Comparison of ENCODE assay signal across 17 cellular contexts in the genomic region with DNA sequence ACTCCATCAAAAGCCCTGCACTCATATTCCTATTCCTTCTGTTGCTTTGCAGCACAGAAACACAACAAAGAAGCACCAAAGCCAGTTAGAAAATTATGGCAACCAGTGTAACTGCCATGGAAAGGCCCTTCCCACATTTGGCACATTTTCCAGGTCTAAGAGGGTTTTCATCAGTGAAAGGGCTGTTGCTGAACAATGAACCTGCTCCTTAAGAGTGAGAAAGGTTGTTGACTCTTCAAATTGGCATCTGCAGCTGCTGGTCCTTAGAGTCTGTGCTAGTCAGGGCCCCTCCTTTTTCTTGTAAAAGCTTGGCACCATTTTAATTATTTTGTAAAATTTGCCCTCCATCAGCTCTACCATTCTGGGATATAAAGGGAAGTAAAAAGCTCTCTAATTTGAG.
DNase-seq lines count a peak whose midpoint lies in the region; ATAC-seq lines count a peak whose summit lies in the region.
"Had no signal": no experiment of that assay in that cellular context is flagged by ENCODE, and none has a peak within 500 bp of the region (broad histone marks: within the 10 kb centered on the region; RNA-seq: fewer than 3 reads in every experiment).

No MANE protein-coding gene starts in this region.

- H3K27ac Mint-ChIP-seq in activated CD4-positive, alpha-beta T cell treated with anti-CD3 and anti-CD28 coated beads, Interleukin-2, amount 10 ng/mL, durations not matched to agents 7 days and 5 days, result no peak overlapping the region
- H3K27ac Mint-ChIP-seq: CD8-positive, alpha-beta T cell; dendritic cell treated with granulocyte-macrophage colony-stimulating factor and Interleukin-4, amounts not matched to agents 40 ng/mL and 50 ng/mL, for 4 days; nephron had no signal

- H3K27me3 ChIP-seq in iPS DF 6.9 (ENCODE audit: control insufficient read depth, insufficient read depth, low read length), result no peaks in the 10 kb centered on the region; the same call in 1 of the 2 replicates
- H3K27me3 ChIP-seq: brain microvascular endothelial cell had no signal

- H3K36me3 ChIP-seq in iPS DF 6.9 (ENCODE audit: control insufficient read depth, insufficient read depth, low read length), result no peaks in the 10 kb centered on the region
- H3K36me3 ChIP-seq: brain microvascular endothelial cell had no signal

- H3K27me3 Mint-ChIP-seq in activated CD4-positive, alpha-beta T cell treated with anti-CD3 and anti-CD28 coated beads, Interleukin-2, amount 10 ng/mL, durations not matched to agents 7 days and 5 days, result peaks cover 10% of the 10 kb centered on the region

- no peaks in the 10 kb centered on the region for H3K9me3 ChIP-seq in iPS DF 6.9 (ENCODE audit: control insufficient read depth, insufficient read depth, low read length)

- peak overlapping the region; percentile 37 for H3K27ac ChIP-seq in iPS DF 6.9 (ENCODE audit: low read length)
- H3K27ac ChIP-seq: brain microvascular endothelial cell had no signal

- CTCF ChIA-PET in activated CD4-positive, alpha-beta T cell treated with anti-CD3 and anti-CD28 coated beads, Interleukin-2, amount 10 ng/mL, durations not matched to agents 7 days and 5 days (lab: Charles Lee), result no interaction called here

- POLR2A ChIA-PET in activated CD4-positive, alpha-beta T cell treated with anti-CD3 and anti-CD28 coated beads, Interleukin-2, amount 10 ng/mL, durations not matched to agents 7 days and 5 days (lab: Charles Lee), result no interaction called here

- no peaks in the 10 kb centered on the region for H3K36me3 Mint-ChIP-seq in activated CD4-positive, alpha-beta T cell treated with anti-CD3 and anti-CD28 coated beads, Interleukin-2, amount 10 ng/mL, durations not matched to agents 7 days and 5 days (ENCODE audit: low read depth)
- H3K36me3 Mint-ChIP-seq: CD8-positive, alpha-beta T cell had no signal

- no peaks in the 10 kb centered on the region for H3K4me1 Mint-ChIP-seq in activated CD4-positive, alpha-beta T cell treated with anti-CD3 and anti-CD28 coated beads, Interleukin-2, amount 10 ng/mL, durations not matched to agents 7 days and 5 days
- H3K4me1 Mint-ChIP-seq: nephron had no signal

- no peak for ATAC-seq in HG03025 (IDR thresholded peaks at IDR 0.05; ENCODE audit: low FRiP score, unreplicated experiment)
- no peak for ATAC-seq in HG02852 (IDR thresholded peaks at IDR 0.05; ENCODE audit: unreplicated experiment)
- ATAC-seq: CD8-positive, alpha-beta T cell; GM12878; Panc1 had no signal

- peak; percentile 98 for DNase-seq in DMS79 treated with DMSO at 0.1 percent for 48 hours (lab: John Stamatoyannopoulos, UW)
- peak; percentile 79 for DNase-seq in NCI-H146 (lab: John Stamatoyannopoulos, UW)
- DNase-seq in NCI-H345 treated with DMSO at 0.1 percent for 48 hours (lab: John Stamatoyannopoulos, UW; ENCODE audit: unreplicated experiment), result peak; percentile 92
- DNase-seq in iPS DF 6.9 (ENCODE audit: low read depth, low spot score), result no peak
- DNase-seq in occipital lobe (lab: John Stamatoyannopoulos, UW), result no peak
- DNase-seq in activated CD4-positive, alpha-beta T cell treated with anti-CD3 and anti-CD28 coated beads, Interleukin-2, amount 10 ng/mL, durations not matched to agents 7 days and 5 days, result no peak
- DNase-seq: activated CD4-positive, alpha-beta T cell treated with anti-CD3 and anti-CD28 coated beads for 4 hours; activated naive CD4-positive, alpha-beta T cell treated with anti-CD3 and anti-CD28 coated beads, Interleukin-2, amount 50 U/mL, for 16 hours; activated T-cell treated with anti-CD3 and anti-CD28 coated beads for 4 hours; brain microvascular endothelial cell; CD8-positive, alpha-beta T cell had no signal

- H3K9me3 Mint-ChIP-seq in activated CD4-positive, alpha-beta T cell treated with anti-CD3 and anti-CD28 coated beads, Interleukin-2, amount 10 ng/mL, durations not matched to agents 7 days and 5 days, result no peaks in the 10 kb centered on the region
- H3K9me3 Mint-ChIP-seq: CD8-positive, alpha-beta T cell; dendritic cell treated with granulocyte-macrophage colony-stimulating factor and Interleukin-4, amounts not matched to agents 40 ng/mL and 50 ng/mL, for 4 days; nephron had no signal

- peaks cover 4% of the 10 kb centered on the region for H3K4me1 ChIP-seq in iPS DF 6.9 (ENCODE audit: control insufficient read depth, insufficient read depth, low read length)

- H3K4me3 Mint-ChIP-seq in activated CD4-positive, alpha-beta T cell treated with anti-CD3 and anti-CD28 coated beads, Interleukin-2, amount 10 ng/mL, durations not matched to agents 7 days and 5 days, result no peak overlapping the region
- H3K4me3 Mint-ChIP-seq: CD8-positive, alpha-beta T cell; dendritic cell treated with granulocyte-macrophage colony-stimulating factor and Interleukin-4, amounts not matched to agents 40 ng/mL and 50 ng/mL, for 4 days; nephron had no signal

- no peak overlapping the region for H3K4me3 ChIP-seq in iPS DF 6.9 (ENCODE audit: low read length)
- H3K4me3 ChIP-seq: GM12878 had no signal

Comparison
In these comparisons a context has a peak if more than half of its experiments do, and no peak if none do; other contexts are left out.
1. DNase-seq: peak in DMS79 treated with DMSO at 0.1 percent for 48 hours (single experiment), NCI-H146 (single experiment) and NCI-H345 treated with DMSO at 0.1 percent for 48 hours (single experiment); none in iPS DF 6.9 (single experiment), occipital lobe (single experiment) and activated CD4-positive, alpha-beta T cell treated with anti-CD3 and anti-CD28 coated beads, Interleukin-2, amount 10 ng/mL, durations not matched to agents 7 days and 5 days (single experiment).